In the genomic region with DNA sequence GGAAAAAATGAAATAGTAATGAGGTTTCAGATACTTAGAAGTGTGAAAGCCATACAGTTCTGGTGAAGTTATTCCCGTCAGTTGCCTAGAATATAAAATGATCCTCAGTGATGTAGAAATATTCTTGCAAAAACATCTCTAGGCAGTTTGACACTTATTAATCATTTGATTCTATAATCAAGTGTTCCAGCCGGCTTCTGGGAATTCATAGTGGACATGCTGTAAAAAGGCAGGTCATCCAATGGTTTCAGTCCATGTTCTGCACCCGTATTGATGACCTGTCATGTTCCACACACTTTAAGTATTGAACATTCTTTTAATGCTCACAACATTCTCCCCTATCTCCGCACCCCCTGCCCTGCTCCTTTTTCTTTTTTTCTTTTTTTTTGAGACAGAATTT, we compare ENCODE assay signal across 25 cellular contexts. TPM values are rescaled to one million over a fixed set of nuclear protein-coding genes. Genes with fewer than 3 reads are reported as not detected.
DNase-seq lines count a peak whose midpoint lies in the region; ATAC-seq, FAIRE-seq and TF ChIP-seq lines count a peak whose summit lies in the region.
"Had no signal": no experiment of that assay in that cellular context is flagged by ENCODE, and none has a peak within 500 bp of the region (broad histone marks: within the 10 kb centered on the region; RNA-seq: fewer than 3 reads in every experiment).

No MANE protein-coding gene starts in this region.

- peaks cover 97% of the 10 kb centered on the region for H3K36me3 Mint-ChIP-seq in activated T-cell treated with anti-CD3 and anti-CD28 coated beads, Interleukin-2, amount 50 U/mL, for 24 hours (ENCODE audit: low read depth)
- peaks cover 50% of the 10 kb centered on the region for H3K36me3 Mint-ChIP-seq in activated T-cell treated with anti-CD3 and anti-CD28 coated beads, Interleukin-2, amount 50 U/mL, for 4 hours (ENCODE audit: insufficient read depth)
- H3K36me3 Mint-ChIP-seq in endodermal cell (ENCODE audit: low read depth) = peaks cover 88% of the 10 kb centered on the region

- TSS peak; percentile 48 for BruUV-seq in Panc1 (replicated peaks; lab: Mats Ljungman, UMichigan)

- no peak overlapping the region for H3K9ac ChIP-seq in endodermal cell (ENCODE audit: extremely low read depth, low read length, poor library complexity, severe bottlenecking)
- H3K9ac ChIP-seq: BLaER1 treated with 17β-estradiol and CSF1 and Interleukin-3, amounts not matched to agents 10 nM and 100 nM had no signal

- no peak for FAIRE-seq in H54 (lab: Jason Lieb, UNC)
- FAIRE-seq: A549, D721Med, GM12891 had no signal

- H3K9me3 ChIP-seq in Panc1 (ENCODE audit: control insufficient read depth, insufficient read depth, low read depth, low read length) (no peaks in the 10 kb centered on the region), endodermal cell (ENCODE audit: control insufficient read depth, low read length) (no peaks in the 10 kb centered on the region)
- H3K9me3 ChIP-seq: A549; BE2C; BLaER1 treated with 17β-estradiol and CSF1 and Interleukin-3, amounts not matched to agents 10 nM and 100 nM had no signal

- H3K4me1 ChIP-seq in Panc1 (ENCODE audit: control insufficient read depth, insufficient read depth, low read length) = no peaks in the 10 kb centered on the region
- H3K4me1 ChIP-seq in endodermal cell (ENCODE audit: control insufficient read depth, insufficient read depth, low read length) = no peaks in the 10 kb centered on the region
- H3K4me1 ChIP-seq: BE2C had no signal

- H3K36me3 ChIP-seq in Panc1 (ENCODE audit: control insufficient read depth, insufficient read depth, low read length) (peaks cover 33% of the 10 kb centered on the region), endodermal cell (ENCODE audit: control insufficient read depth, insufficient read depth, low read length) (peaks cover 94% of the 10 kb centered on the region)

- in situ Hi-C loops in Panc1 (cut with HindIII; ENCODE audit: low pct_unique_long_range_greater_than_20kb, low sequenced_read_pairs) = no loop called here

- peak overlapping the region; percentile 79 for H3K27ac Mint-ChIP-seq in activated T-cell treated with anti-CD3 and anti-CD28 coated beads, Interleukin-2, amount 50 U/mL, for 24 hours
- H3K27ac Mint-ChIP-seq in endodermal cell = no peak overlapping the region

- H3K4me3 Mint-ChIP-seq in activated T-cell treated with anti-CD3 and anti-CD28 coated beads, Interleukin-2, amount 50 U/mL, for 24 hours = no peak overlapping the region
- H3K4me3 Mint-ChIP-seq in activated T-cell treated with anti-CD3 and anti-CD28 coated beads, Interleukin-2, amount 50 U/mL, for 4 hours = no peak overlapping the region
- H3K4me3 Mint-ChIP-seq in endodermal cell = no peak overlapping the region
- H3K4me3 Mint-ChIP-seq: CD14-positive monocyte; CD4-positive, alpha-beta T cell; CD8-positive, alpha-beta memory T cell had no signal

- peaks cover 35% of the 10 kb centered on the region for H3K4me1 Mint-ChIP-seq in activated T-cell treated with anti-CD3 and anti-CD28 coated beads, Interleukin-2, amount 50 U/mL, for 24 hours (ENCODE audit: low read depth)
- peaks cover 27% of the 10 kb centered on the region for H3K4me1 Mint-ChIP-seq in activated T-cell treated with anti-CD3 and anti-CD28 coated beads, Interleukin-2, amount 50 U/mL, for 4 hours (ENCODE audit: low read depth)
- no peaks in the 10 kb centered on the region for H3K4me1 Mint-ChIP-seq in endodermal cell
- H3K4me1 Mint-ChIP-seq: CD14-positive monocyte had no signal

- H3K27ac ChIP-seq in Panc1 (ENCODE audit: low read length) (no peak overlapping the region), endodermal cell (ENCODE audit: low read depth, low read length) (no peak overlapping the region)
- H3K27ac ChIP-seq: A549; BLaER1 treated with 17β-estradiol and CSF1 and Interleukin-3, amounts not matched to agents 10 nM and 100 nM had no signal

- POLR2A ChIA-PET in Panc1 (lab: Charles Lee) = no interaction called here

- H3K9me3 Mint-ChIP-seq in activated T-cell treated with anti-CD3 and anti-CD28 coated beads, Interleukin-2, amount 50 U/mL, for 24 hours = no peaks in the 10 kb centered on the region
- no peaks in the 10 kb centered on the region for H3K9me3 Mint-ChIP-seq in activated T-cell treated with anti-CD3 and anti-CD28 coated beads, Interleukin-2, amount 50 U/mL, for 4 hours
- no peaks in the 10 kb centered on the region for H3K9me3 Mint-ChIP-seq in endodermal cell
- H3K9me3 Mint-ChIP-seq: CD4-positive, alpha-beta T cell; CD8-positive, alpha-beta memory T cell had no signal

- no peaks in the 10 kb centered on the region for H3K27me3 Mint-ChIP-seq in activated T-cell treated with anti-CD3 and anti-CD28 coated beads, Interleukin-2, amount 50 U/mL, for 24 hours
- H3K27me3 Mint-ChIP-seq in activated T-cell treated with anti-CD3 and anti-CD28 coated beads, Interleukin-2, amount 50 U/mL, for 4 hours (ENCODE audit: low read depth) = no peaks in the 10 kb centered on the region
- no peaks in the 10 kb centered on the region for H3K27me3 Mint-ChIP-seq in endodermal cell (ENCODE audit: insufficient read depth)
- H3K27me3 Mint-ChIP-seq: CD4-positive, alpha-beta T cell; CD8-positive, alpha-beta memory T cell had no signal

- intact Hi-C loops in Panc1 (cut with micrococcal nuclease; ENCODE audit: unreplicated experiment) = no loop called here

- no peak overlapping the region for H3K4me3 ChIP-seq in Panc1 (ENCODE audit: low read depth in 2 of 2, low read length in 2 of 2)
- H3K4me3 ChIP-seq in endodermal cell (ENCODE audit: low read length) = no peak overlapping the region
- H3K4me3 ChIP-seq: A549; BLaER1 treated with 17β-estradiol and CSF1 and Interleukin-3, amounts not matched to agents 10 nM and 100 nM had no signal

- no peak for TF ChIP-seq POLR2A in H54 (IDR thresholded peaks at IDR 0.05; ENCODE audit: low read depth, low read length)

- no peak for DNase-seq in activated T-cell treated with anti-CD3 and anti-CD28 coated beads, Interleukin-2, amount 50 U/mL, for 24 hours
- no peak for DNase-seq in activated T-cell treated with anti-CD3 and anti-CD28 coated beads, Interleukin-2, amount 50 U/mL, for 4 hours
- no peak for DNase-seq in Panc1 (ENCODE audit: low read depth, low spot score)
- peak; percentile 8 for DNase-seq in endodermal cell
- no peak for DNase-seq in NCI-H2029 (lab: John Stamatoyannopoulos, UW)
- no peak for DNase-seq in activated CD4-positive, alpha-beta T cell treated with anti-CD3 and anti-CD28 coated beads, Interleukin-2, amount 50 U/mL, for 48 hours
- no peak for DNase-seq in H54 (ENCODE audit: insufficient read length, low spot score)
- DNase-seq: 8988T; ACHN; AML-193; BE2C; CD4-positive, alpha-beta T cell; CD8-positive, alpha-beta memory T cell; DMS 273 treated with DMSO at 0.1 percent for 48 hours; DMS79; EL; GDM1; GOT3; H7; HCEC 1CT had no signal

- no peak for TF ChIP-seq CTCF in Panc1 (IDR thresholded peaks at IDR 0.05)
- no peak for TF ChIP-seq CTCF in endodermal cell (conservative IDR thresholded peaks at IDR 0.05)

- CTCF ChIA-PET in Panc1 (lab: Charles Lee) = no interaction called here

- ATAC-seq in activated T-cell treated with anti-CD3 and anti-CD28 coated beads, Interleukin-2, amount 50 U/mL, for 4 hours = no peak
- ATAC-seq in Panc1 = no peak
- ATAC-seq: A549 had no signal

- WGBS in endodermal cell (ENCODE audit: insufficient coverage in 1 of 2, insufficient read length in 1 of 2), 2 experiments = 96% methylated on average over 4 of the region's 4 CpGs

- H3K27me3 ChIP-seq in Panc1 (ENCODE audit: control insufficient read depth, insufficient read depth, low read length) (no peaks in the 10 kb centered on the region), endodermal cell (ENCODE audit: control insufficient read depth, insufficient read depth, low read length, poor library complexity, severe bottlenecking) (no peaks in the 10 kb centered on the region)
- H3K27me3 ChIP-seq: BE2C; BLaER1 treated with 17β-estradiol and CSF1 and Interleukin-3, amounts not matched to agents 10 nM and 100 nM had no signal

RNA-seq across cellular contexts. Expression of a gene that starts 19.8 kb away (rescaled TPM):
- 100 to 1,000 TPM; 381 to 396 (median 382) TPM for total RNA-seq in activated T-cell treated with anti-CD3 and anti-CD28 coated beads, Interleukin-2, amount 50 U/mL, for 4 hours
- total RNA-seq in Panc1 (2021; ENCODE audit: unreplicated experiment) (248 TPM), endodermal cell (100 to 1,000 TPM; 243 to 247 TPM)
- 273 TPM for polyA plus RNA-seq in Panc1 (2012; ENCODE audit: insufficient read length)
- polyA plus RNA-seq in endodermal cell (2013, experiment 1 of 2) = 201 TPM
- polyA plus RNA-seq in endodermal cell (2013, experiment 2 of 2) = 214 TPM

RNA-seq across cellular contexts. Expression of a gene that starts 24.0 kb away (rescaled TPM):
- total RNA-seq in activated T-cell treated with anti-CD3 and anti-CD28 coated beads, Interleukin-2, amount 50 U/mL, for 4 hours = under 1 TPM; 0.66 to 0.69 (median 0.68) TPM
- total RNA-seq in Panc1 (2021; ENCODE audit: unreplicated experiment) = 0.18 TPM
- polyA plus RNA-seq in Panc1 (2012; ENCODE audit: insufficient read length) = 0.47 TPM
- under 1 TPM; 0.18 TPM for total RNA-seq in endodermal cell
- polyA plus RNA-seq in endodermal cell (2013, experiment 1 of 2) = 1.9 TPM
- 1.2 TPM for polyA plus RNA-seq in endodermal cell (2013, experiment 2 of 2)
- total RNA-seq: H7 had no signal
- polyA plus RNA-seq: CD8-positive, alpha-beta memory T cell had no signal

RNA-seq across cellular contexts. Expression of a gene that starts 33.1 kb away (rescaled TPM):
- total RNA-seq in activated T-cell treated with anti-CD3 and anti-CD28 coated beads, Interleukin-2, amount 50 U/mL, for 4 hours = 100 to 1,000 TPM; 128 to 142 (median 131) TPM
- total RNA-seq in Panc1 (2021; ENCODE audit: unreplicated experiment) = 103 TPM
- polyA plus RNA-seq in Panc1 (2012; ENCODE audit: insufficient read length) = 166 TPM
- 10 to 100 TPM; 89.2 to 97.2 TPM for total RNA-seq in endodermal cell
- 59.9 TPM for polyA plus RNA-seq in endodermal cell (2013, experiment 1 of 2)
- polyA plus RNA-seq in endodermal cell (2013, experiment 2 of 2) = 54.7 TPM

RNA-seq across cellular contexts. Expression of a gene that starts 33.5 kb away (rescaled TPM):
- total RNA-seq in activated T-cell treated with anti-CD3 and anti-CD28 coated beads, Interleukin-2, amount 50 U/mL, for 4 hours = 10 to 100 TPM; 14.7 to 19.1 (median 17.8) TPM
- total RNA-seq in Panc1 (2021; ENCODE audit: unreplicated experiment) = 49.0 TPM
- polyA plus RNA-seq in Panc1 (2012; ENCODE audit: insufficient read length) = 66.6 TPM
- total RNA-seq in endodermal cell = 10 to 100 TPM; 33.9 to 39.6 TPM
- 46.6 TPM for polyA plus RNA-seq in endodermal cell (2013, experiment 1 of 2)
- 42.6 TPM for polyA plus RNA-seq in endodermal cell (2013, experiment 2 of 2)

RNA-seq across cellular contexts. Expression of a gene that starts 55.5 kb away (rescaled TPM):
- total RNA-seq in activated T-cell treated with anti-CD3 and anti-CD28 coated beads, Interleukin-2, amount 50 U/mL, for 4 hours = 10 to 100 TPM; 49.0 to 60.5 (median 52.8) TPM
- 114 TPM for total RNA-seq in Panc1 (2021; ENCODE audit: unreplicated experiment)
- polyA plus RNA-seq in Panc1 (2012; ENCODE audit: insufficient read length) = 159 TPM
- 10 to 100 TPM; 50.7 to 53.8 TPM for total RNA-seq in endodermal cell
- polyA plus RNA-seq in endodermal cell (2013, experiment 1 of 2) = 22.4 TPM
- polyA plus RNA-seq in endodermal cell (2013, experiment 2 of 2) = 17.2 TPM
